Comparison of ENCODE assay signal across 25 cellular contexts in genomic region chr19:30083701-30084156, GRCh38.
"Had no signal": no experiment of that assay in that cellular context is flagged by ENCODE, and none has a peak within 500 bp of the region (broad histone marks: within the 10 kb centered on the region; RNA-seq: fewer than 3 reads in every experiment).

No MANE protein-coding gene starts in this region.

- H3K36me3 ChIP-seq: heart right ventricle, left lung, lower lobe of right lung, right lobe of liver, tibial nerve had no signal

- H3K4me1 ChIP-seq: left lung, lower lobe of right lung, parathyroid adenoma, psoas muscle, right lobe of liver, tibial nerve had no signal

- H3K4me1 Mint-ChIP-seq: memory B cell; naive B cell; stimulated activated memory B cell treated with anti-CD40 and anti-IgM and Interleukin-4, amounts not matched to agents 10 μg/mL and 1 μg/mL and 100 μg/mL, for 72 hours had no signal

- H3K9me3 ChIP-seq: left lung, lower lobe of right lung, psoas muscle, right lobe of liver had no signal

- H3K4me3 ChIP-seq: heart right ventricle, left lung, lower lobe of right lung, psoas muscle, right lobe of liver, tibial nerve had no signal

- H3K27me3 Mint-ChIP-seq: stimulated activated naive CD8-positive, alpha-beta T cell treated with anti-CD3 and anti-CD28 coated beads, Interleukin-15, Interleukin-2, amounts not matched to agents 100 ng/mL and 50 ng/mL, for 24 hours had no signal

- H2AFZ ChIP-seq: parathyroid adenoma had no signal

- H3K4me3 Mint-ChIP-seq: memory B cell; nephron; stimulated activated memory B cell treated with anti-CD40 and anti-IgM and Interleukin-4, amounts not matched to agents 10 μg/mL and 1 μg/mL and 100 μg/mL, for 72 hours; stimulated activated naive CD8-positive, alpha-beta T cell treated with anti-CD3 and anti-CD28 coated beads, Interleukin-15, Interleukin-2, amounts not matched to agents 100 ng/mL and 50 ng/mL, for 24 hours had no signal

- H3K9me3 Mint-ChIP-seq: stimulated activated memory B cell treated with anti-CD40 and anti-IgM and Interleukin-4, amounts not matched to agents 10 μg/mL and 1 μg/mL and 100 μg/mL, for 72 hours; stimulated activated naive CD8-positive, alpha-beta T cell treated with anti-CD3 and anti-CD28 coated beads, Interleukin-15, Interleukin-2, amounts not matched to agents 100 ng/mL and 50 ng/mL, for 24 hours had no signal

- H3K36me3 Mint-ChIP-seq: memory B cell; naive B cell; stimulated activated memory B cell treated with anti-CD40 and anti-IgM and Interleukin-4, amounts not matched to agents 10 μg/mL and 1 μg/mL and 100 μg/mL, for 72 hours had no signal

- ATAC-seq: esophagus mucosa; left lung; lower lobe of right lung; psoas muscle; right lobe of liver; stimulated activated memory B cell treated with anti-CD40 and anti-IgM and Interleukin-4, amounts not matched to agents 10 μg/mL and 1 μg/mL and 100 μg/mL, for 72 hours had no signal

- FAIRE-seq: endometrium, frontal cortex, islet of Langerhans had no signal

- H3K27me3 ChIP-seq: right lobe of liver, tibial nerve had no signal

- H3K27ac Mint-ChIP-seq: memory B cell; naive B cell; stimulated activated memory B cell treated with anti-CD40 and anti-IgM and Interleukin-4, amounts not matched to agents 10 μg/mL and 1 μg/mL and 100 μg/mL, for 72 hours; stimulated activated naive CD8-positive, alpha-beta T cell treated with anti-CD3 and anti-CD28 coated beads, Interleukin-15, Interleukin-2, amounts not matched to agents 100 ng/mL and 50 ng/mL, for 24 hours had no signal

- H3K9ac ChIP-seq: parathyroid adenoma had no signal

- DNase-seq: cortex of kidney; effector memory CD4-positive, alpha-beta T cell; hypothalamus; midbrain; naive B cell; occipital lobe; retina; stimulated activated CD4-positive, alpha-beta T cell treated with anti-CD3 and anti-CD28 coated beads, Interleukin-15, amount 100 ng/mL, for 24 hours; stimulated activated CD4-positive, alpha-beta T cell treated with anti-CD3 and anti-CD28 coated beads, Interleukin-1b, Interleukin-23, amount 100 ng/mL, for 48 hours; stimulated activated CD4-positive, alpha-beta T cell treated with anti-CD3 and anti-CD28 coated beads, Interleukin-4, amount 100 ng/mL, for 24 hours had no signal

- H3K27ac ChIP-seq: heart right ventricle, left lung, lower lobe of right lung, parathyroid adenoma, psoas muscle, right lobe of liver, tibial nerve had no signal

- H3K79me2 ChIP-seq: parathyroid adenoma had no signal
